ENCODE assay signal across 20 cellular contexts in the genomic region with DNA sequence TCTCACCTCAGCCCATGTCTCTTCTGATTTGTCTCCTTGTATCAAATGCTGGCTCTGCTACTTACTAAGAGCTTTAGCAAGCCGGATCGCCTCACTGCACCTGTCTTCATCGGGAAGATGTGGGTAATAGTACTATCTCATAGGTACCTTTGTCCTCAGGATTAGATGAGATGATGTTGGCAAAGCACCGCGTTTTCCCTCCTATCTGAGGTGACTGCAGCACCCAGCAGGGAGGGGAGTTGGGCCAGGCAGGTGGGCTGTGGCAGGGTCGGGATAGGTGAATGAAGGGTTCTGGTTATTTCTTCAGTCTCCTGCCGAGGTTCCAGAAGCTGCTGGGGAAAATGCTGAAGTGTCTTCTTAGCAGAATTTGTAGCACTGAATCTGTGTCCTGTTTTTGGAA. TPM values are rescaled to one million over a fixed set of nuclear protein-coding genes. Genes with fewer than 3 reads are reported as not detected.
DNase-seq lines count a peak whose midpoint lies in the region; ATAC-seq and TF ChIP-seq lines count a peak whose summit lies in the region.
"Had no signal": no experiment of that assay in that cellular context is flagged by ENCODE, and none has a peak within 500 bp of the region (broad histone marks: within the 10 kb centered on the region; RNA-seq: fewer than 3 reads in every experiment).

No MANE protein-coding gene starts in this region.

- no peaks in the 10 kb centered on the region for H3K4me1 ChIP-seq in osteoblast (ENCODE audit: insufficient read depth, low read length)
- H3K4me1 ChIP-seq: Caco-2 had no signal

- H3K4me3 ChIP-seq in osteoblast (ENCODE audit: insufficient read depth, low read length), result no peak overlapping the region
- H3K4me3 ChIP-seq: BLaER1 had no signal

- H3K4me3 Mint-ChIP-seq in T-helper 17 cell, result peak overlapping the region; percentile 15
- H3K4me3 Mint-ChIP-seq in glutamatergic neuron (ENCODE audit: unreplicated experiment), result peak overlapping the region; percentile 63
- H3K4me3 Mint-ChIP-seq: CD14-positive monocyte; CD4-positive, alpha-beta memory T cell; CD4-positive, CD25-positive, alpha-beta regulatory T cell; CD8-positive, alpha-beta memory T cell had no signal

- no peaks in the 10 kb centered on the region for H3K36me3 ChIP-seq in osteoblast (ENCODE audit: insufficient read depth, low read length)
- H3K36me3 ChIP-seq: BE2C, BLaER1 had no signal

- no peak for TF ChIP-seq CTCF in glutamatergic neuron (IDR thresholded peaks at IDR 0.05; ENCODE audit: partially characterized antibody, unreplicated experiment)
- TF ChIP-seq CTCF in osteoblast (IDR thresholded peaks at IDR 0.05; ENCODE audit: extremely low read depth, low read depth, low read length), result no peak

- DNase-seq in T-helper 17 cell, result no peak
- no peak for DNase-seq in glutamatergic neuron
- DNase-seq in osteoblast (ENCODE audit: insufficient read length, low spot score, missing footprints), result peak; percentile 74
- no peak for DNase-seq in NCI-H2171 (lab: John Stamatoyannopoulos, UW)
- no peak for DNase-seq in stimulated activated CD8-positive, alpha-beta memory T cell treated with anti-CD3 and anti-CD28 coated beads, Interleukin-4, amount 100 ng/mL, for 48 hours
- DNase-seq: 8988T; ACHN; BE2C; C1 segment of cervical spinal cord; Caco-2; Calu3; CD4-positive, alpha-beta memory T cell; CD4-positive, CD25-positive, alpha-beta regulatory T cell; CD8-positive, alpha-beta memory T cell; DMS79 treated with DMSO at 0.1 percent for 48 hours; GF-D8 had no signal

- H3K9me3 ChIP-seq in T-helper 17 cell (ENCODE audit: control insufficient read depth, low read length, poor library complexity, severe bottlenecking) (no peaks in the 10 kb centered on the region), osteoblast (ENCODE audit: low read depth, low read length) (no peaks in the 10 kb centered on the region)
- H3K9me3 ChIP-seq: BE2C, BLaER1, Caco-2 had no signal

- H2AFZ ChIP-seq in osteoblast (ENCODE audit: low read length), result no peak overlapping the region

- no peaks in the 10 kb centered on the region for H3K79me2 ChIP-seq in osteoblast (ENCODE audit: insufficient read depth, low read length)

- no peak overlapping the region for H3K27ac Mint-ChIP-seq in T-helper 17 cell
- no peak overlapping the region for H3K27ac Mint-ChIP-seq in glutamatergic neuron (ENCODE audit: unreplicated experiment)
- H3K27ac Mint-ChIP-seq: CD4-positive, alpha-beta memory T cell; CD4-positive, CD25-positive, alpha-beta regulatory T cell; CD8-positive, alpha-beta memory T cell had no signal

- H3K4me1 Mint-ChIP-seq in T-helper 17 cell (no peaks in the 10 kb centered on the region), glutamatergic neuron (ENCODE audit: low read depth, unreplicated experiment) (peaks cover 11% of the 10 kb centered on the region)

- H3K9me3 Mint-ChIP-seq in glutamatergic neuron (ENCODE audit: unreplicated experiment), result peaks cover 3% of the 10 kb centered on the region
- H3K9me3 Mint-ChIP-seq: CD4-positive, alpha-beta memory T cell; CD8-positive, alpha-beta memory T cell had no signal

- H4K20me1 ChIP-seq in osteoblast (ENCODE audit: insufficient read depth, low read length), result no peaks in the 10 kb centered on the region

- H3K27me3 ChIP-seq in osteoblast (ENCODE audit: insufficient read depth, low read length), result peaks cover 45% of the 10 kb centered on the region
- H3K27me3 ChIP-seq: BE2C had no signal

- ATAC-seq in T-helper 17 cell, result no peak
- ATAC-seq in GM18498 (IDR thresholded peaks at IDR 0.05; ENCODE audit: unreplicated experiment), result no peak
- ATAC-seq in HG03571 (IDR thresholded peaks at IDR 0.05; ENCODE audit: unreplicated experiment), result no peak

- H3K27me3 Mint-ChIP-seq in T-helper 17 cell, result peaks cover 50% of the 10 kb centered on the region
- peaks cover 9% of the 10 kb centered on the region for H3K27me3 Mint-ChIP-seq in glutamatergic neuron (ENCODE audit: unreplicated experiment)

- no peak overlapping the region for H3K4me2 ChIP-seq in osteoblast (ENCODE audit: insufficient read depth, low read length)
- H3K4me2 ChIP-seq: BLaER1 had no signal

- H3K36me3 Mint-ChIP-seq in T-helper 17 cell (ENCODE audit: low read depth) (no peaks in the 10 kb centered on the region), glutamatergic neuron (ENCODE audit: unreplicated experiment) (no peaks in the 10 kb centered on the region)
- H3K36me3 Mint-ChIP-seq: CD14-positive monocyte; CD4-positive, alpha-beta memory T cell; CD4-positive, CD25-positive, alpha-beta regulatory T cell; CD8-positive, alpha-beta memory T cell had no signal

- H3K27ac ChIP-seq in osteoblast (ENCODE audit: low read depth, low read length), result no peak overlapping the region
- H3K27ac ChIP-seq: BLaER1 had no signal

RNA-seq across cellular contexts. Expression of a gene that starts 5.2 kb away (rescaled TPM):
- total RNA-seq in T-helper 17 cell (not detected), glutamatergic neuron (ENCODE audit: unreplicated experiment) (1.2 TPM), osteoblast (not detected in 2 replicates)
- total RNA-seq: CD4-positive, alpha-beta memory T cell; CD4-positive, CD25-positive, alpha-beta regulatory T cell; CD8-positive, alpha-beta memory T cell had no signal
